Comparison of ENCODE assay signal across 8 cellular contexts in the genomic region with DNA sequence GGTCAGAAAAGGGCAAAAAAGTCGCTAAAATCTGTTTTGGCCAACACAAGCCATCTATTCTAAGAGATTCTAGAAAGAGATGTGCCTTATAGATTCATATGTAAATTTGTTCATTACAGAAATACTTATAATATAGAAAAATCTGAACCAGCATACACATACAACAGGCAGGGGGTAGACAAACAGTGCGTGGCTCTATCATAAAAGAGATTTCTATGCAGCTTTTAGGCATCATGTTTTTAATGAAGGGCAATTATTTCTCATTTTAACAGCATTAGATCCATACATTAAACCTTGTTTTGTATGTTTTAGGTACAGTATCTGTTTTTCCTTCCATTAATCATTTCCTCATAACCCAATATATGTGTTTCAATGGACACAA. TPM values are rescaled to one million over a fixed set of nuclear protein-coding genes. Genes with fewer than 3 reads are reported as not detected.
DNase-seq lines count a peak whose midpoint lies in the region; ATAC-seq and TF ChIP-seq lines count a peak whose summit lies in the region.

No MANE protein-coding gene starts in this region.

- no peaks in the 10 kb centered on the region for H3K9me3 Mint-ChIP-seq in activated T-cell treated with anti-CD3 and anti-CD28 coated beads, Interleukin-2, amount 50 U/mL, for 4 hours
- no peaks in the 10 kb centered on the region for H3K9me3 Mint-ChIP-seq in activated naive CD8-positive, alpha-beta T cell treated with anti-CD3 and anti-CD28 coated beads, Interleukin-2, amount 50 U/mL, for 24 hours

- no peak for ATAC-seq in activated T-cell treated with anti-CD3 and anti-CD28 coated beads, Interleukin-2, amount 50 U/mL, for 4 hours
- no peak for ATAC-seq in activated naive CD8-positive, alpha-beta T cell treated with anti-CD3 and anti-CD28 coated beads, Interleukin-2, amount 50 U/mL, for 24 hours
- ATAC-seq in lower lobe of right lung (no peak), GM18870 (IDR thresholded peaks at IDR 0.05; ENCODE audit: unreplicated experiment) (no peak)

- intact Hi-C loops in lower lobe of right lung (cut with DNase I) (no loop called here), tibial artery (cut with DNase I; ENCODE audit: low total_unique reads) (no loop called here)

- no peak for DNase-seq in activated T-cell treated with anti-CD3 and anti-CD28 coated beads, Interleukin-2, amount 50 U/mL, for 4 hours
- no peak for DNase-seq in activated T-cell treated with anti-CD3 and anti-CD28 coated beads, Interleukin-2, amount 50 U/mL, for 1 hour
- no peak for DNase-seq in activated naive CD8-positive, alpha-beta T cell treated with anti-CD3 and anti-CD28 coated beads, Interleukin-2, amount 50 U/mL, for 24 hours
- DNase-seq in lower lobe of right lung (no peak), tibial artery (no peak), HK-2 (ENCODE audit: unreplicated experiment) (no peak), SW 1271 (lab: John Stamatoyannopoulos, UW) (no peak)

- H3K27ac ChIP-seq in lower lobe of right lung, result peak overlapping the region; percentile 87
- peak overlapping the region; percentile 68 to 85 for H3K27ac ChIP-seq in tibial artery

- no peaks in the 10 kb centered on the region for H3K27me3 Mint-ChIP-seq in activated T-cell treated with anti-CD3 and anti-CD28 coated beads, Interleukin-2, amount 50 U/mL, for 4 hours (ENCODE audit: low read depth)
- H3K27me3 Mint-ChIP-seq in activated naive CD8-positive, alpha-beta T cell treated with anti-CD3 and anti-CD28 coated beads, Interleukin-2, amount 50 U/mL, for 24 hours, result no peaks in the 10 kb centered on the region

- peaks cover 33% of the 10 kb centered on the region for H3K4me1 ChIP-seq in lower lobe of right lung
- H3K4me1 ChIP-seq in tibial artery, result peaks cover 0 to 16% (median 6%) of the 10 kb centered on the region in 4 donors

- peaks cover 19% of the 10 kb centered on the region for H3K36me3 Mint-ChIP-seq in activated T-cell treated with anti-CD3 and anti-CD28 coated beads, Interleukin-2, amount 50 U/mL, for 4 hours (ENCODE audit: insufficient read depth)
- peaks cover 12% of the 10 kb centered on the region for H3K36me3 Mint-ChIP-seq in activated naive CD8-positive, alpha-beta T cell treated with anti-CD3 and anti-CD28 coated beads, Interleukin-2, amount 50 U/mL, for 24 hours (ENCODE audit: low read depth)

- H3K4me1 Mint-ChIP-seq in activated T-cell treated with anti-CD3 and anti-CD28 coated beads, Interleukin-2, amount 50 U/mL, for 4 hours (ENCODE audit: low read depth), result peaks cover 62% of the 10 kb centered on the region
- H3K4me1 Mint-ChIP-seq in activated naive CD8-positive, alpha-beta T cell treated with anti-CD3 and anti-CD28 coated beads, Interleukin-2, amount 50 U/mL, for 24 hours, result peaks cover 55% of the 10 kb centered on the region

- H3K27me3 ChIP-seq in lower lobe of right lung (ENCODE audit: low read depth), result no peaks in the 10 kb centered on the region
- no peaks in the 10 kb centered on the region for H3K27me3 ChIP-seq in tibial artery

- H3K9me3 ChIP-seq in lower lobe of right lung (no peaks in the 10 kb centered on the region), tibial artery (no peaks in the 10 kb centered on the region)

- H3K4me3 Mint-ChIP-seq in activated T-cell treated with anti-CD3 and anti-CD28 coated beads, Interleukin-2, amount 50 U/mL, for 4 hours, result peak overlapping the region; percentile 96
- H3K4me3 Mint-ChIP-seq in activated naive CD8-positive, alpha-beta T cell treated with anti-CD3 and anti-CD28 coated beads, Interleukin-2, amount 50 U/mL, for 24 hours, result peak overlapping the region; percentile 97

- peak overlapping the region; percentile 61 for H3K4me3 ChIP-seq in lower lobe of right lung
- H3K4me3 ChIP-seq in tibial artery, result peak overlapping the region; percentile 53 to 55

- H3K36me3 ChIP-seq in lower lobe of right lung, result peaks cover 19% of the 10 kb centered on the region
- H3K36me3 ChIP-seq in tibial artery, result peaks cover 0 to 18% (median 0%) of the 10 kb centered on the region in 3 donors

- H3K27ac Mint-ChIP-seq in activated naive CD8-positive, alpha-beta T cell treated with anti-CD3 and anti-CD28 coated beads, Interleukin-2, amount 50 U/mL, for 24 hours, result peak overlapping the region; percentile 98

- TF ChIP-seq CTCF in lower lobe of right lung (IDR thresholded peaks at IDR 0.05) (no peak), tibial artery (IDR thresholded peaks at IDR 0.05) (no peak)

RNA-seq across cellular contexts. Expression of gene BTN3A3, which starts 0.7 kb away (rescaled TPM):
- 10 to 100 TPM; 11.5 to 13.9 (median 11.8) TPM for total RNA-seq in activated T-cell treated with anti-CD3 and anti-CD28 coated beads, Interleukin-2, amount 50 U/mL, for 4 hours
- total RNA-seq in lower lobe of right lung, result 60.2 TPM

RNA-seq across cellular contexts. Expression of gene BTN2A1, which starts 16.8 kb away (rescaled TPM):
- total RNA-seq in activated T-cell treated with anti-CD3 and anti-CD28 coated beads, Interleukin-2, amount 50 U/mL, for 4 hours, result 10 to 100 TPM; 12.1 to 15.9 (median 12.5) TPM
- total RNA-seq in lower lobe of right lung, result 27.0 TPM

RNA-seq across cellular contexts. Expression of gene BTN3A1, which starts 38.9 kb away (rescaled TPM):
- 10 to 100 TPM in 2 of 3 donors, 1 to 10 TPM in 1; 9.1 to 11.9 (median 10.8) TPM for total RNA-seq in activated T-cell treated with anti-CD3 and anti-CD28 coated beads, Interleukin-2, amount 50 U/mL, for 4 hours
- 53.2 TPM for total RNA-seq in lower lobe of right lung

RNA-seq across cellular contexts. Expression of gene BTN2A2, which starts 58.1 kb away (rescaled TPM):
- 10 to 100 TPM in 1 of 3 donors, 1 to 10 TPM in 2; 9.0 to 10.3 (median 9.0) TPM for total RNA-seq in activated T-cell treated with anti-CD3 and anti-CD28 coated beads, Interleukin-2, amount 50 U/mL, for 4 hours
- total RNA-seq in lower lobe of right lung, result 33.6 TPM

RNA-seq across cellular contexts. Expression of gene BTN1A1, which starts 59.1 kb away (rescaled TPM):
- under 1 TPM in 1 of 3 donors, not detected in 2; 0.10 TPM for total RNA-seq in activated T-cell treated with anti-CD3 and anti-CD28 coated beads, Interleukin-2, amount 50 U/mL, for 4 hours
- total RNA-seq in lower lobe of right lung, result not detected
